8 cellular contexts compared by ENCODE assay signal in the genomic region with DNA sequence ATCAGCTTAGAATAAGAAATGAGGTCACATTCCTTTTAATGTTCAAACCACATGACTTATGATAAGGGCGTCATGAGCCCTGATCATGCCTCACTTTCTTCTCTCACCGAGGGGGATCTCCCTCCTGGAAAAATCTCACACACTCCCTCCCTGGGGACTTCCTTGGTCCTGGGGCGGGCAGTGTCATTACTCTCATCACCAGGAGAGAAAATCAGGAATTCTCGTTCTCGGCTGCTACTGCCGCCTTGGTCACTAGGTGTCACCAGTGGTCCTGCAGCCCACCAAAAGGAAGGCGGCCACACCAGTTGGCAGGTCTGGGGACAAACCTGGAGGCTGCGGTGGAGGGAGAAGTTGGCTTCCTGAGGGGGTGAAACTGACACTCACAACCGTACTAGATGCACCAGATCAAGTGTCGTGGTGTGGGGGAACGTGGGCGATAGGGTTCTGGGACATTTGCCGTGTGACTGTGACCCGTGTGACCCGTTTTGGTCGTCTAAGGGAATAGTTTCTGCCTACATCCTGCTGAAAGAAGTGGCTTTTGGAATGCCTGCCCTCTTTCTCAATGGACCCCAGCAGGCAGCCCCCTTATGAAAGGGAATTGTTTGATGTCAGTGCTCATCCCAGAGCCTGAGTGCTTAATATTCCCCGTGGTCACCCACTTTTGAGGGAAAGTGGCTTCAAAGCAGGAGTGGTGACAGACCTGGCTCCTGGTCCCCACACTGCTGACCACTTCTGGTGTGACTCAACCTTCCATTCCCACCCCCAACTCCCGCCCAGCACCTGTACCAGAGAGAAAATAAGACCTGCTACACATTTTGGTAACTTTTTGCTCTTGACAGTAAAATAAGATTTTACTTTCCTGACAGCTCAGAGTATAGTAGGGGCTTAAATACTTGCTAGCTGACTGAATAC.
DNase-seq lines count a peak whose midpoint lies in the region; ATAC-seq and TF ChIP-seq lines count a peak whose summit lies in the region.

No MANE protein-coding gene starts in this region.

- no peaks in the 10 kb centered on the region for H3K27me3 Mint-ChIP-seq in T-cell

- no peaks in the 10 kb centered on the region for H3K9me3 ChIP-seq in skeletal muscle satellite cell (replicated peaks; ENCODE audit: low read length)

- H3K36me3 Mint-ChIP-seq in T-cell, result no peaks in the 10 kb centered on the region

- H3K4me1 Mint-ChIP-seq in T-cell, result peaks cover 6 to 12% (median 11%) of the 10 kb centered on the region in 3 donors

- DNase-seq in GM10266 (ENCODE audit: extremely low spot score), result peak; percentile 75
- DNase-seq in H4 (ENCODE audit: low spot score), result peak; percentile 63
- peak; percentile 57 for DNase-seq in LHCN-M2 (ENCODE audit: low read depth)
- peak in 21 of 34 experiments; percentile 2 to 32 (median 15) for DNase-seq in T-cell
- peak; percentile 71 for DNase-seq in astrocyte of the hippocampus (ENCODE audit: low read depth, low spot score)
- DNase-seq in hypothalamus (lab: John Stamatoyannopoulos, UW), result peak in 47 of 51 donors; percentile 15 to 88 (median 53)

- POLR2A ChIA-PET in T-cell (lab: Charles Lee), result no interaction called here

- no peak overlapping the region for H3K27ac Mint-ChIP-seq in T-cell

- ATAC-seq in T-cell (replicated peaks in 1 of 4), result peak; percentile 72 to 84 (median 76)
- no peak for ATAC-seq in HG03521 (IDR thresholded peaks at IDR 0.05; ENCODE audit: unreplicated experiment)

- peak overlapping the region; percentile 71 for H3K4me2 ChIP-seq in skeletal muscle satellite cell (ENCODE audit: low read length)

- H3K4me3 Mint-ChIP-seq in T-cell, result peak overlapping the region; percentile 49 to 65 (median 62)

- peaks cover 34% of the 10 kb centered on the region for H3K27me3 ChIP-seq in skeletal muscle satellite cell (ENCODE audit: control insufficient read depth, insufficient read depth, low read length)

- no peaks in the 10 kb centered on the region for H3K36me3 ChIP-seq in skeletal muscle satellite cell (ENCODE audit: insufficient read depth, low read length)

- no peaks in the 10 kb centered on the region for H3K9me3 Mint-ChIP-seq in T-cell

- peak; percentile 89 for TF ChIP-seq CTCF in GM10266 (IDR thresholded peaks at IDR 0.05; ENCODE audit: control insufficient read depth, insufficient read depth, low read depth, missing control alignments)

- H3K4me3 ChIP-seq in skeletal muscle satellite cell (ENCODE audit: low read length), result peak overlapping the region; percentile 52

- CTCF ChIA-PET in T-cell (lab: Charles Lee), result interaction anchor here in 1 of 2 donors (0.6 kb wide), 1 partner anchor 1725 kb away, joined by 3 read pairs; no protein-coding TSS in a partner anchor

- H3K4me1 ChIP-seq in skeletal muscle satellite cell (ENCODE audit: control insufficient read depth, insufficient read depth, low read length), result peaks cover 8% of the 10 kb centered on the region

- H3K9ac ChIP-seq in skeletal muscle satellite cell (ENCODE audit: low read depth, low read length), result no peak overlapping the region

Comparison
In these comparisons a context has a peak if more than half of its experiments do, and no peak if none do; other contexts are left out.
1. DNase-seq: peak in every context shown above with its lines; median percentile 75 in GM10266; 71 in astrocyte of the hippocampus; 63 in H4; 57 in LHCN-M2; 53 in hypothalamus; 15 in T-cell.